In the genomic region with DNA sequence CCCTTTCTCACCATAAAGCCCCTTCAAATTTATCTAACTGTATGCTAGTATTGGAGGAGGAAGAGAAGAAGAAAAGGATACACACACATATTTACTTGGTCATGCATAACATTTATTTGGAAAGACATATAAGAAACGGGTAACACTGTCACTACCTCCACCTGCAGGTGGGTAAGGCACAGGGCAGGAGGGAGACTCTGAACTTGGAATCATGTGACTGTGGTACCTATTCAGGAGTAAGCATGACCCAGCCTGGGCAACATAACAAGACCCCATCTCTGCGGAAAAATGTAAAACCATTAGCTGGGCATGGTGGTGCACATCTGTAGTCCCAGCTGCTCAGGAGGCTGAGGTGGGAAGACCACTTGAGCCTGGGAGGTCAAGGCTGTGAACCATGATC, we compare ENCODE assay signal across 12 cellular contexts. TPM values are rescaled to one million over a fixed set of nuclear protein-coding genes. Genes with fewer than 3 reads are reported as not detected.
A peak's percentile ranks its signal among the peaks of the same experiment; 100 is the strongest.
DNase-seq lines count a peak whose midpoint lies in the region; ATAC-seq and TF ChIP-seq lines count a peak whose summit lies in the region.
"Had no signal": no experiment of that assay in that cellular context is flagged by ENCODE, and none has a peak within 500 bp of the region (broad histone marks: within the 10 kb centered on the region; RNA-seq: fewer than 3 reads in every experiment).

No MANE protein-coding gene starts in this region.

- H3K4me1 ChIP-seq in BLaER1 (peaks cover 27% of the 10 kb centered on the region), upper lobe of right lung (no peaks in the 10 kb centered on the region)
- H3K4me1 ChIP-seq: heart left ventricle had no signal

- H3K36me3 ChIP-seq in BLaER1, result no peaks in the 10 kb centered on the region
- H3K36me3 ChIP-seq in upper lobe of right lung, result no peaks in the 10 kb centered on the region
- H3K36me3 ChIP-seq: heart left ventricle had no signal

- H3K27ac ChIP-seq in BLaER1, result no peak overlapping the region
- no peak overlapping the region for H3K27ac ChIP-seq in upper lobe of right lung
- H3K27ac ChIP-seq: heart left ventricle, SK-N-MC had no signal

- H3K9me3 ChIP-seq in BLaER1 (no peaks in the 10 kb centered on the region), upper lobe of right lung (no peaks in the 10 kb centered on the region)
- H3K9me3 ChIP-seq: heart left ventricle had no signal

- DNase-seq in HCEC 1CT, result peak; percentile 5
- peak; percentile 54 for DNase-seq in RPMI8226
- DNase-seq in foreskin fibroblast, result no peak
- no peak for DNase-seq in middle frontal gyrus (ENCODE audit: extremely low spot score, low spot score)
- no peak for DNase-seq in upper lobe of right lung
- DNase-seq in NCI-H774 (lab: John Stamatoyannopoulos, UW), result no peak
- DNase-seq: heart left ventricle; stimulated activated naive B cell treated with anti-CD40 and anti-IgM and Interleukin-4, amounts not matched to agents 10 μg/mL and 1 μg/mL and 100 μg/mL, for 72 hours had no signal

- intact Hi-C loops in upper lobe of right lung (cut with DNase I), result no loop called here

- ATAC-seq in GM19035 (IDR thresholded peaks at IDR 0.05; ENCODE audit: unreplicated experiment), result no peak
- ATAC-seq in upper lobe of right lung, result no peak
- ATAC-seq: heart left ventricle had no signal

- no peak overlapping the region for H3K9ac ChIP-seq in BLaER1

- TF ChIP-seq CTCF in foreskin fibroblast (IDR thresholded peaks at IDR 0.05; ENCODE audit: low read depth, low read length), result peak; percentile 14
- no peak for TF ChIP-seq CTCF in upper lobe of right lung (IDR thresholded peaks at IDR 0.05)

- peak overlapping the region; percentile 43; the same call in 1 of the 2 replicates for H3K4me2 ChIP-seq in BLaER1

- H3K4me3 ChIP-seq in BLaER1 (no peak overlapping the region), foreskin fibroblast (ENCODE audit: low read depth in 1 of 2, low read length in 2 of 2) (no peak overlapping the region), upper lobe of right lung (no peak overlapping the region)
- H3K4me3 ChIP-seq: heart left ventricle, SK-N-MC had no signal

- H4K20me1 ChIP-seq in BLaER1, result no peaks in the 10 kb centered on the region

- H3K27me3 ChIP-seq in BLaER1, result no peaks in the 10 kb centered on the region
- peaks cover 56% of the 10 kb centered on the region for H3K27me3 ChIP-seq in upper lobe of right lung

RNA-seq across cellular contexts. Expression of gene PADI6, which starts 1.4 kb away (rescaled TPM):
- total RNA-seq in upper lobe of right lung, result not detected
- total RNA-seq: heart left ventricle, myocyte had no signal

Comparison
In these comparisons a context has a peak if more than half of its experiments do, and no peak if none do; other contexts are left out.
1. DNase-seq: peak in HCEC 1CT (single experiment) and RPMI8226 (single experiment); none in foreskin fibroblast (0 of 2), middle frontal gyrus (single experiment), upper lobe of right lung (single experiment) and NCI-H774 (single experiment).